ENCODE assay signal across 1 cellular context in genomic region chr22:20771918-20772625, GRCh38.
TF ChIP-seq lines count a peak whose summit lies in the region.

No MANE protein-coding gene starts in this region.

TF ChIP-seq in SK-N-SH treated with all-trans-retinoic acid at 6 μM for 48 hours, 23 proteins besides CTCF, POLR2A, EP300 and RAD21 (continued from another document):
- no peak for TF ChIP-seq ZNF8 (CRISPR knock-in tag; IDR thresholded peaks at IDR 0.05)
- TF ChIP-seq TCF4 (CRISPR knock-in tag; IDR thresholded peaks at IDR 0.05; ENCODE audit: borderline replicate concordance) = no peak
- no peak for TF ChIP-seq RARB (CRISPR knock-in tag; IDR thresholded peaks at IDR 0.05)
- no peak for TF ChIP-seq ZFP3 (CRISPR knock-in tag; IDR thresholded peaks at IDR 0.05)
